Comparison of ENCODE assay signal across 8 cellular contexts in the genomic region with DNA sequence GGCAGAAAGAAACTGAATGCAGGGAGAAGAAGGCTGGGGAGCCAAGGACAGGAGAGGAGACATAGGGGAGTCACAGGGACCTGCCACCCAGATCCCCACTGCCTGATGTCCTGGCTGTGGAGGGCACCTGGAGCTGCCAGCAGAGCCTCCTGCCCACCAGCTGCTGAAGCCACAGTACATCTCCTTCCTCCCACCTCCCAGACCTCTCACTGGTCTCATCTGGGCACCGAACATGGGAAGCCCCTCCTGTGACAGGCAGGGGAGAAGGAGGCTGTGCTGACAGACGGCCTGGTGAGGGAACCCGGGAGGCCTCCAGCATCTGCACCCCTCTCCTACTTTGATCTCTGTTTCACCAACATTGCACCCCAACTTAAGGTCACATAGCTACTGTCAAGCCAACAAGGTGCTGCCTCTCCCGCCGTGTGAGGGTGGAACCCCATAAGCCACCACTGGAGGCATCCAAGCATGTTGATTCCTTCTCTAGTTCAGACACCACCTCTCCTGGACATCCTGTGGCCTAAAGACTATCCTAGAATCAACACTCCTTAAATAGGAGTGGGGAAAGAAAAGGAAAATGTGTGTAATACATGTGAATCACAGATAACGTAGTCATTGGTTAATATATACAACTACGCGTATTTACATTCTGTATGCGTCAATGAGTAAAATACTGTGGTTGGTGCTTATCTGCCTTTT. TPM values are rescaled to one million over a fixed set of nuclear protein-coding genes. Genes with fewer than 3 reads are reported as not detected.
DNase-seq lines count a peak whose midpoint lies in the region; ATAC-seq and TF ChIP-seq lines count a peak whose summit lies in the region.

No MANE protein-coding gene starts in this region.

- 83% methylated on average over 9 of the region's 9 CpGs for WGBS in suprapubic skin

- no peaks in the 10 kb centered on the region for H3K27me3 ChIP-seq in suprapubic skin

- no peak for TF ChIP-seq EP300 in suprapubic skin (IDR thresholded peaks at IDR 0.05)

- H3K9me3 ChIP-seq in suprapubic skin, result no peaks in the 10 kb centered on the region

- H3K27ac ChIP-seq in epithelial cell of prostate (peak overlapping the region; percentile 91), suprapubic skin (peak overlapping the region; percentile 91)

- H3K4me1 ChIP-seq in suprapubic skin, result peaks cover 74% of the 10 kb centered on the region

- no peak for TF ChIP-seq CTCF in suprapubic skin (IDR thresholded peaks at IDR 0.05)

- no peak for TF ChIP-seq POLR2A in suprapubic skin (IDR thresholded peaks at IDR 0.05)

- peak; percentile 76 for DNase-seq in activated effector memory CD4-positive, alpha-beta T cell treated with anti-CD3 and anti-CD28 coated beads, Interleukin-2, amount 50 U/mL, for 16 hours
- DNase-seq in activated effector memory CD4-positive, alpha-beta T cell treated with Interleukin-2 at 50 U/mL for 16 hours, result no peak
- DNase-seq in activated CD4-positive, alpha-beta T cell treated with anti-CD3 and anti-CD28 coated beads for 48 hours, result peak; percentile 65
- DNase-seq in epithelial cell of prostate (ENCODE audit: low read depth, low spot score) (no peak), suprapubic skin (ENCODE audit: low spot score in 2 of 2) (peak; percentile 41 to 59), HK-2 (ENCODE audit: unreplicated experiment) (no peak), NCI-H2227 treated with DMSO at 0.1 percent for 48 hours (lab: John Stamatoyannopoulos, UW) (no peak)

- no peak overlapping the region for H3K4me3 ChIP-seq in suprapubic skin

- ATAC-seq in GM18498 (IDR thresholded peaks at IDR 0.05; ENCODE audit: unreplicated experiment), result no peak

- H3K36me3 ChIP-seq in suprapubic skin, result no peaks in the 10 kb centered on the region

RNA-seq across cellular contexts. Expression of gene RNPEPL1, which starts 3.6 kb away (rescaled TPM):
- total RNA-seq in suprapubic skin, result 100 to 1,000 TPM in 1 of 4 donors, 10 to 100 TPM in 3; 70.8 to 104 (median 72.6) TPM

RNA-seq across cellular contexts. Expression of gene DUSP28, which starts 4.6 kb away (rescaled TPM):
- 10 to 100 TPM in 1 of 4 donors, 1 to 10 TPM in 3; 6.3 to 10.4 (median 8.3) TPM for total RNA-seq in suprapubic skin

RNA-seq across cellular contexts. Expression of gene ANKMY1, which starts 6.9 kb away (rescaled TPM):
- 10 to 100 TPM; 12.2 to 52.1 (median 23.0) TPM for total RNA-seq in suprapubic skin

RNA-seq across cellular contexts. Expression of gene CAPN10, which starts 21.8 kb away (rescaled TPM):
- total RNA-seq in suprapubic skin, result 10 to 100 TPM; 31.3 to 73.6 (median 37.9) TPM

Comparison
In these comparisons a context has a peak if more than half of its experiments do, and no peak if none do; other contexts are left out.
1. DNase-seq: peak in activated effector memory CD4-positive, alpha-beta T cell treated with anti-CD3 and anti-CD28 coated beads, Interleukin-2, amount 50 U/mL, for 16 hours (single experiment), activated CD4-positive, alpha-beta T cell treated with anti-CD3 and anti-CD28 coated beads for 48 hours (single experiment) and suprapubic skin (2 of 2); none in activated effector memory CD4-positive, alpha-beta T cell treated with Interleukin-2 at 50 U/mL for 16 hours (single experiment), epithelial cell of prostate (single experiment), HK-2 (single experiment) and NCI-H2227 treated with DMSO at 0.1 percent for 48 hours (single experiment).